1 cellular context compared by ENCODE assay signal in the genomic region with DNA sequence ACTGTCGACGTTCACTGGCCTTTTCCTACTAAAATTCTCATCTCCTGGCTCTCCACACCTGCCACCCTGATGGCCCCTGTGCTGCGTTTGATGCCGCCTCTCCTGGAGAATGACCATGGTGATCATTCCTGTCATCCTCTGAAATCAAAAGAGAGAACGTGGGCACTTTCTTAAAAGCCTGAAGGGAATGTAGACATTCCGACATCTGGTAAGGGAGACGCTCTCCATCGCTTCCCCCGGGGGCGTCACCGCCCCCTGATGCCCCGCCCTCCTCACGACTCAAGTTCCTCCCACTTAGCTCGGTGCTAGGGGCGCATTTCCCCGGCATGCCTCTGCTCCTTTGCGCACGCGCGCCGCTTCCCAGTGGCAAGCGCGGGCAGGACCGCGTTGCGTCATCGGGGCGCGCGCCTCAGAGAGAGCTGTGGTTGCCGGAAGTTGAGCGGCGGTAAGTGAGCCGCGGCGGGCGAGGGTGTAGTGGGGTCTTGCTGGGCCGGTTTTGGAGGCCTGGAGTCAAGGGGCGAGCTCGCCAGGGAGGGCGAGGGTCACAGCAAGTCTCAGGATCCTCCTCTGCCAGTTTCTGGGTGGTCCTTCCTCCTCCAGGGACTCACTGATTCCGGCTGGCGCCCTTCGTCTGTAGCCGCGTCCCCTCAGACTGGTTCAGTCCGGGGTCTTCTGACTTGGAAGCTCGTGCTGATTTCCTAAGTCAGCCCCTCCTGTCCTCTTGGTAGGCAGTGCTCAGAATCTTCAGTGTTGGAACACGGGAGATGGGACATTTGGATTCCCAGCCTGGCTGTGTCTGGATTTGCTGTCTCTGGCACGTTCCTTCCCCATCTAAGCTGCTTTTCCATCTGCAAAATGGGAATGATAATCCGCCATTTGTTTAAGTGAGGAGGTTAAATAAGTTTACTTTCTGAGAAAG.
TF ChIP-seq lines count a peak whose summit lies in the region.

A gene with protein sequence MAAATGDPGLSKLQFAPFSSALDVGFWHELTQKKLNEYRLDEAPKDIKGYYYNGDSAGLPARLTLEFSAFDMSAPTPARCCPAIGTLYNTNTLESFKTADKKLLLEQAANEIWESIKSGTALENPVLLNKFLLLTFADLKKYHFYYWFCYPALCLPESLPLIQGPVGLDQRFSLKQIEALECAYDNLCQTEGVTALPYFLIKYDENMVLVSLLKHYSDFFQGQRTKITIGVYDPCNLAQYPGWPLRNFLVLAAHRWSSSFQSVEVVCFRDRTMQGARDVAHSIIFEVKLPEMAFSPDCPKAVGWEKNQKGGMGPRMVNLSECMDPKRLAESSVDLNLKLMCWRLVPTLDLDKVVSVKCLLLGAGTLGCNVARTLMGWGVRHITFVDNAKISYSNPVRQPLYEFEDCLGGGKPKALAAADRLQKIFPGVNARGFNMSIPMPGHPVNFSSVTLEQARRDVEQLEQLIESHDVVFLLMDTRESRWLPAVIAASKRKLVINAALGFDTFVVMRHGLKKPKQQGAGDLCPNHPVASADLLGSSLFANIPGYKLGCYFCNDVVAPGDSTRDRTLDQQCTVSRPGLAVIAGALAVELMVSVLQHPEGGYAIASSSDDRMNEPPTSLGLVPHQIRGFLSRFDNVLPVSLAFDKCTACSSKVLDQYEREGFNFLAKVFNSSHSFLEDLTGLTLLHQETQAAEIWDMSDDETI (plus strand): TSS at position 412 of the 919 bp plus-strand sequence. CDS start 26,299 bp downstream, outside the sequence.

TF ChIP-seq in HepG2, 621 proteins besides CTCF, POLR2A, EP300 and RAD21 (continued from another document and continues in another):
- 0 out of 2 replicates have a peak, but pooled peaks have one; percentile 29 for TF ChIP-seq ZNF777 (CRISPR knock-in tag; IDR thresholded peaks at IDR 0.05)
- TF ChIP-seq ZNF264 (CRISPR knock-in tag; IDR thresholded peaks at IDR 0.05), result no peak
- TF ChIP-seq YY1 (IDR thresholded peaks at IDR 0.05; ENCODE audit: insufficient read depth, insufficient replicate concordance, low read depth, low read length), result peak; percentile 22
- no peak for TF ChIP-seq GPN1 (CRISPR knock-in tag; IDR thresholded peaks at IDR 0.05; ENCODE audit: borderline replicate concordance)
- no peak for TF ChIP-seq STAG1 (CRISPR knock-in tag; IDR thresholded peaks at IDR 0.05)
- TF ChIP-seq ZNF839 (CRISPR knock-in tag; IDR thresholded peaks at IDR 0.05; ENCODE audit: borderline replicate concordance), result peak; percentile 86; the same call in 1 of the 2 replicates
- TF ChIP-seq NFIB (CRISPR knock-in tag; IDR thresholded peaks at IDR 0.05; ENCODE audit: borderline replicate concordance), result no peak
- TF ChIP-seq NBN (conservative IDR thresholded peaks at IDR 0.05), result no peak
- no peak; the same call in 1 of the 2 replicates for TF ChIP-seq FOXO1 (CRISPR knock-in tag; IDR thresholded peaks at IDR 0.05)
- TF ChIP-seq ZNF251 (CRISPR knock-in tag; IDR thresholded peaks at IDR 0.05), result no peak
- TF ChIP-seq ZNF557 (CRISPR knock-in tag; IDR thresholded peaks at IDR 0.05), result no peak
- peak; percentile 71; the same call in 1 of the 2 replicates for TF ChIP-seq ZNF713 (CRISPR knock-in tag; IDR thresholded peaks at IDR 0.05)
- TF ChIP-seq ZBTB2 (CRISPR knock-in tag; IDR thresholded peaks at IDR 0.05; ENCODE audit: low read depth), result no peak
- TF ChIP-seq NR1H2 (CRISPR knock-in tag; IDR thresholded peaks at IDR 0.05; ENCODE audit: borderline replicate concordance, low read depth), result no peak
- no peak; the same call in 1 of the 2 replicates for TF ChIP-seq ZNF460 (CRISPR knock-in tag; IDR thresholded peaks at IDR 0.05; ENCODE audit: borderline replicate concordance)
- TF ChIP-seq LCORL (IDR thresholded peaks at IDR 0.05), result no peak
- no peak; the same call in 1 of the 2 replicates for TF ChIP-seq LCORL (CRISPR knock-in tag; IDR thresholded peaks at IDR 0.05)
- TF ChIP-seq, protein P1, sequence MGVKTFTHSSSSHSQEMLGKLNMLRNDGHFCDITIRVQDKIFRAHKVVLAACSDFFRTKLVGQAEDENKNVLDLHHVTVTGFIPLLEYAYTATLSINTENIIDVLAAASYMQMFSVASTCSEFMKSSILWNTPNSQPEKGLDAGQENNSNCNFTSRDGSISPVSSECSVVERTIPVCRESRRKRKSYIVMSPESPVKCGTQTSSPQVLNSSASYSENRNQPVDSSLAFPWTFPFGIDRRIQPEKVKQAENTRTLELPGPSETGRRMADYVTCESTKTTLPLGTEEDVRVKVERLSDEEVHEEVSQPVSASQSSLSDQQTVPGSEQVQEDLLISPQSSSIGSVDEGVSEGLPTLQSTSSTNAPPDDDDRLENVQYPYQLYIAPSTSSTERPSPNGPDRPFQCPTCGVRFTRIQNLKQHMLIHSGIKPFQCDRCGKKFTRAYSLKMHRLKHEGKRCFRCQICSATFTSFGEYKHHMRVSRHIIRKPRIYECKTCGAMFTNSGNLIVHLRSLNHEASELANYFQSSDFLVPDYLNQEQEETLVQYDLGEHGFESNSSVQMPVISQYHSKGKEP (CRISPR knock-in tag; IDR thresholded peaks at IDR 0.05), result no peak; the same call in 1 of the 2 replicates
- no peak for TF ChIP-seq SRSF4 (IDR thresholded peaks at IDR 0.05; ENCODE audit: low read depth, low read length, poor library complexity, severe bottlenecking)
- TF ChIP-seq TRIM24 (CRISPR knock-in tag; IDR thresholded peaks at IDR 0.05), result no peak
- TF ChIP-seq TCF7 (IDR thresholded peaks at IDR 0.05; ENCODE audit: low read depth), result no peak
- peak; percentile 85 for TF ChIP-seq CSRNP1 (CRISPR knock-in tag; IDR thresholded peaks at IDR 0.05)
- peak; percentile 65; the same call in 1 of the 2 replicates for TF ChIP-seq GATA4 (IDR thresholded peaks at IDR 0.05; ENCODE audit: borderline replicate concordance, low read depth)
- TF ChIP-seq ARHGAP35 (CRISPR knock-in tag; IDR thresholded peaks at IDR 0.05; ENCODE audit: borderline replicate concordance), result no peak
- TF ChIP-seq PRPF4 (IDR thresholded peaks at IDR 0.05; ENCODE audit: low read depth, low read length, poor library complexity, severe bottlenecking), result no peak
- 0 out of 2 replicates have a peak, but pooled peaks have one; percentile 41 for TF ChIP-seq ZFP37 (CRISPR knock-in tag; IDR thresholded peaks at IDR 0.05; ENCODE audit: borderline replicate concordance)
- TF ChIP-seq ZNF432 (CRISPR knock-in tag; IDR thresholded peaks at IDR 0.05; ENCODE audit: borderline replicate concordance), result no peak
- TF ChIP-seq ZNF790 (CRISPR knock-in tag; IDR thresholded peaks at IDR 0.05; ENCODE audit: borderline replicate concordance), result no peak
- TF ChIP-seq ZNF75D (CRISPR knock-in tag; IDR thresholded peaks at IDR 0.05; ENCODE audit: borderline replicate concordance), result no peak
- no peak for TF ChIP-seq ZNF646 (CRISPR knock-in tag; IDR thresholded peaks at IDR 0.05)
- TF ChIP-seq ADNP (CRISPR knock-in tag; IDR thresholded peaks at IDR 0.05), result no peak
- TF ChIP-seq THAP11 (CRISPR knock-in tag; IDR thresholded peaks at IDR 0.05), result peak; percentile 93
- TF ChIP-seq ZNF83 (CRISPR knock-in tag; IDR thresholded peaks at IDR 0.05; ENCODE audit: borderline replicate concordance), result peak; percentile 80; the same call in 1 of the 2 replicates
- TF ChIP-seq, protein P2, sequence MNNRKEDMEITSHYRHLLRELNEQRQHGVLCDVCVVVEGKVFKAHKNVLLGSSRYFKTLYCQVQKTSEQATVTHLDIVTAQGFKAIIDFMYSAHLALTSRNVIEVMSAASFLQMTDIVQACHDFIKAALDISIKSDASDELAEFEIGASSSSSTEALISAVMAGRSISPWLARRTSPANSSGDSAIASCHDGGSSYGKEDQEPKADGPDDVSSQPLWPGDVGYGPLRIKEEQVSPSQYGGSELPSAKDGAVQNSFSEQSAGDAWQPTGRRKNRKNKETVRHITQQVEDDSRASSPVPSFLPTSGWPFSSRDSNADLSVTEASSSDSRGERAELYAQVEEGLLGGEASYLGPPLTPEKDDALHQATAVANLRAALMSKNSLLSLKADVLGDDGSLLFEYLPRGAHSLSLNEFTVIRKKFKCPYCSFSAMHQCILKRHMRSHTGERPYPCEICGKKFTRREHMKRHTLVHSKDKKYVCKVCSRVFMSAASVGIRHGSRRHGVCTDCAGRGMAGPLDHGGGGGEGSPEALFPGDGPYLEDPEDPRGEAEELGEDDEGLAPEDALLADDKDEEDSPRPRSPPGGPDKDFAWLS (CRISPR knock-in tag; IDR thresholded peaks at IDR 0.05; ENCODE audit: borderline replicate concordance), result no peak
- TF ChIP-seq UBTF (CRISPR knock-in tag; IDR thresholded peaks at IDR 0.05), result peak; percentile 78
- TF ChIP-seq ZNF672 (CRISPR knock-in tag; IDR thresholded peaks at IDR 0.05), result no peak
